Comparison of ENCODE assay signal across 8 cellular contexts in the genomic region with DNA sequence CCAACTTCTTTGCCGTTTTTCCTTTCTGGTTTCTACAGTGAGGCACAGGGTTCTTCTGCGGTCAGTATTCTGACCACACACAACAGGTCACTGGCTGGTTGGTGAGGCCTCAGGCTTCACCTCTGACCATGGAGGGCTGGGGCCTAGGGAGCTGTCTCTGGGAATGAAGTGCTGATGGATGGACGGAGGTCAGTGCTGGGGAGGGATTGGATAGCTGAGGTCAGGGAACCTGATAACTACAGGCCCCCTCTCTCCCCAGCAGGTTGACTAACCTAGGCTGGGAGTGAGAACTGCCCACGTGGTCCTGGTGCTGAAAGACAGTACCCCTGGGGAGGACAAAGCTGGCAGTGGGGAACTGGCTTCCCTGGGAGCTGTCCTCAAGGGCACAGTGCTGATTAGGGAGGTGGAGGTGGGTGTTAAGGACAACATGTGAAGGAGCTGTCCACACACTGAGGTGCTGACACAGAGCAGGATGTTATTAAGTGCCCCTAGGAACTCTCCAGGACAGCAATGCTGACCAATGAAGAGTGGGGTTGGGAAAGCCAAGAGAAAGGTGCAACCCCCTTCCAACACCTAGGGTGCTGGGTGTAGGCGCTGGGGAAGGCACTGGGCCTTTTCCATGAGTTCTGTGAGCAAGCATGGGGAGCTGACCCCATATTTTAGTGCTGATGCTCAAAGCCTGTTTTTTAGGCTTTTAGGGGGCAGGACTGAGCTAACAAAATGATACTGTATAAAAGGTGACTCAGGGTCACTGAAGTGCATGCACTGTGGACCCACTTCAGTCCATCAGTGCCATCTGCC. TPM values are rescaled to one million over a fixed set of nuclear protein-coding genes. Genes with fewer than 3 reads are reported as not detected.
DNase-seq lines count a peak whose midpoint lies in the region; ATAC-seq, FAIRE-seq and TF ChIP-seq lines count a peak whose summit lies in the region.

No MANE protein-coding gene starts in this region.

- peak in 1 of 2 donors; percentile 66 for ATAC-seq in CD4-positive, CD25-positive, alpha-beta regulatory T cell (ENCODE audit: low read depth in 2 of 2)
- no peak for ATAC-seq in GM19351 (IDR thresholded peaks at IDR 0.05; ENCODE audit: unreplicated experiment)

- intact Hi-C loops in kidney (cut with DNase I): no loop called here

- H3K27ac ChIP-seq in CD4-positive, CD25-positive, alpha-beta regulatory T cell (ENCODE audit: insufficient read depth, low read length, poor library complexity, severe bottlenecking): no peak overlapping the region
- no peak overlapping the region for H3K27ac ChIP-seq in endodermal cell (ENCODE audit: low read depth, low read length)
- no peak overlapping the region for H3K27ac ChIP-seq in kidney (ENCODE audit: low read depth in 2 of 2, low read length in 2 of 2)

- H3K4me1 ChIP-seq in CD4-positive, CD25-positive, alpha-beta regulatory T cell (ENCODE audit: control insufficient read depth, insufficient read depth, low read length, poor library complexity, severe bottlenecking): no peaks in the 10 kb centered on the region
- H3K4me1 ChIP-seq in endodermal cell (ENCODE audit: control insufficient read depth, insufficient read depth, low read length): no peaks in the 10 kb centered on the region
- H3K4me1 ChIP-seq in kidney (ENCODE audit: control insufficient read depth in 1 of 2, insufficient read depth in 1 of 2, low read depth in 1 of 2, low read length in 2 of 2): no peaks in the 10 kb centered on the region

- H3K27me3 Mint-ChIP-seq in CD4-positive, CD25-positive, alpha-beta regulatory T cell: peaks cover 9% of the 10 kb centered on the region
- H3K27me3 Mint-ChIP-seq in endodermal cell (ENCODE audit: insufficient read depth): peaks cover 14% of the 10 kb centered on the region
- H3K27me3 Mint-ChIP-seq in nephron progenitor cell (ENCODE audit: low read depth, poor library complexity): peaks cover 32% of the 10 kb centered on the region

- no peak for FAIRE-seq in kidney (lab: Jason Lieb, UNC)

- no peak overlapping the region for H3K4me3 Mint-ChIP-seq in CD4-positive, CD25-positive, alpha-beta regulatory T cell
- H3K4me3 Mint-ChIP-seq in endodermal cell: no peak overlapping the region
- no peak overlapping the region for H3K4me3 Mint-ChIP-seq in nephron progenitor cell

- no peaks in the 10 kb centered on the region for H3K36me3 ChIP-seq in CD4-positive, CD25-positive, alpha-beta regulatory T cell (ENCODE audit: control insufficient read depth, insufficient read depth, low read length)
- H3K36me3 ChIP-seq in endodermal cell (ENCODE audit: control insufficient read depth, insufficient read depth, low read length) (no peaks in the 10 kb centered on the region), kidney (ENCODE audit: control insufficient read depth in 1 of 2, insufficient read depth in 2 of 2, low read length in 2 of 2) (no peaks in the 10 kb centered on the region)

- peak; percentile 23 to 54 (median 53) for DNase-seq in CD4-positive, CD25-positive, alpha-beta regulatory T cell
- peak; percentile 12 for DNase-seq in HPDE6-E6E7 (ENCODE audit: extremely low spot score)
- peak; percentile 77 for DNase-seq in UCSD-AML1 (lab: John Stamatoyannopoulos, UW; ENCODE audit: unreplicated experiment)
- DNase-seq in endodermal cell: peak; percentile 99
- DNase-seq in nephron progenitor cell: peak; percentile 98
- DNase-seq in kidney: no peak
- no peak for DNase-seq in SW 1271 (lab: John Stamatoyannopoulos, UW)

- no peaks in the 10 kb centered on the region for H3K27me3 ChIP-seq in CD4-positive, CD25-positive, alpha-beta regulatory T cell (ENCODE audit: control insufficient read depth, insufficient read depth, low read length)
- peaks cover 19% of the 10 kb centered on the region for H3K27me3 ChIP-seq in endodermal cell (ENCODE audit: control insufficient read depth, insufficient read depth, low read length, poor library complexity, severe bottlenecking)

- no peak overlapping the region for H3K27ac Mint-ChIP-seq in CD4-positive, CD25-positive, alpha-beta regulatory T cell
- H3K27ac Mint-ChIP-seq in endodermal cell (no peak overlapping the region), nephron progenitor cell (no peak overlapping the region)

- no peak overlapping the region for H3K4me3 ChIP-seq in CD4-positive, CD25-positive, alpha-beta regulatory T cell (ENCODE audit: low read depth, low read length)
- H3K4me3 ChIP-seq in endodermal cell (ENCODE audit: low read length) (no peak overlapping the region), kidney (ENCODE audit: low read length in 2 of 2) (no peak overlapping the region)

- WGBS in endodermal cell (ENCODE audit: insufficient coverage in 1 of 2, insufficient read length in 1 of 2), 2 experiments: 49 to 50% methylated on average over 1 to 5 of the region's 5 CpGs

- H3K9ac ChIP-seq in endodermal cell (ENCODE audit: extremely low read depth, low read length, poor library complexity, severe bottlenecking): no peak overlapping the region
- H3K9ac ChIP-seq in kidney (ENCODE audit: low read length in 2 of 2): no peak overlapping the region

- no peaks in the 10 kb centered on the region for H3K36me3 Mint-ChIP-seq in CD4-positive, CD25-positive, alpha-beta regulatory T cell
- H3K36me3 Mint-ChIP-seq in endodermal cell (ENCODE audit: low read depth) (no peaks in the 10 kb centered on the region), nephron progenitor cell (ENCODE audit: low read depth) (no peaks in the 10 kb centered on the region)

- H3K4me1 Mint-ChIP-seq in CD4-positive, CD25-positive, alpha-beta regulatory T cell: peaks cover 0 to 6% (median 0%) of the 10 kb centered on the region in 4 donors
- no peaks in the 10 kb centered on the region for H3K4me1 Mint-ChIP-seq in endodermal cell
- peaks cover 15% of the 10 kb centered on the region for H3K4me1 Mint-ChIP-seq in nephron progenitor cell

- H3K9me3 Mint-ChIP-seq in CD4-positive, CD25-positive, alpha-beta regulatory T cell: peaks cover 0 to 1% (median 0%) of the 10 kb centered on the region in 7 donors
- H3K9me3 Mint-ChIP-seq in endodermal cell (no peaks in the 10 kb centered on the region), nephron progenitor cell (no peaks in the 10 kb centered on the region)

- no peak for TF ChIP-seq CTCF in endodermal cell (conservative IDR thresholded peaks at IDR 0.05)
- TF ChIP-seq CTCF in nephron progenitor cell (IDR thresholded peaks at IDR 0.05): no peak
- no peak for TF ChIP-seq CTCF in kidney (IDR thresholded peaks at IDR 0.05; ENCODE audit: borderline replicate concordance, extremely low read depth, insufficient read depth)

- H3K9me3 ChIP-seq in CD4-positive, CD25-positive, alpha-beta regulatory T cell (ENCODE audit: control insufficient read depth in 2 of 2, low read length in 2 of 2): no peaks in the 10 kb centered on the region
- H3K9me3 ChIP-seq in endodermal cell (ENCODE audit: control insufficient read depth, low read length) (no peaks in the 10 kb centered on the region), kidney (ENCODE audit: control insufficient read depth in 1 of 2, low read length in 2 of 2) (no peaks in the 10 kb centered on the region)

RNA-seq across cellular contexts. Expression of a gene that starts 45.2 kb away (rescaled TPM):
- not detected for total RNA-seq in CD4-positive, CD25-positive, alpha-beta regulatory T cell
- polyA plus RNA-seq in CD4-positive, CD25-positive, alpha-beta regulatory T cell: under 1 TPM in 1 of 4 donors, not detected in 3; 0.13 TPM
- total RNA-seq in endodermal cell (under 1 TPM in 1 of 2 donors, not detected in 1; 0.09 TPM), kidney (0.19 TPM)
- polyA plus RNA-seq in endodermal cell (2013, experiment 1 of 2): 0.64 TPM
- polyA plus RNA-seq in endodermal cell (2013, experiment 2 of 2): 0.54 TPM
- 0.22 TPM for polyA plus RNA-seq in kidney (ENCODE audit: insufficient read depth, low read depth, low replicate concordance)

Comparison
In these comparisons a context has a peak if more than half of its experiments do, and no peak if none do; other contexts are left out.
1. DNase-seq: peak in CD4-positive, CD25-positive, alpha-beta regulatory T cell (3 of 3), HPDE6-E6E7 (single experiment), UCSD-AML1 (single experiment), endodermal cell (single experiment) and nephron progenitor cell (single experiment); none in kidney (single experiment) and SW 1271 (0 of 2).